9 cellular contexts compared by ENCODE assay signal in the genomic region with DNA sequence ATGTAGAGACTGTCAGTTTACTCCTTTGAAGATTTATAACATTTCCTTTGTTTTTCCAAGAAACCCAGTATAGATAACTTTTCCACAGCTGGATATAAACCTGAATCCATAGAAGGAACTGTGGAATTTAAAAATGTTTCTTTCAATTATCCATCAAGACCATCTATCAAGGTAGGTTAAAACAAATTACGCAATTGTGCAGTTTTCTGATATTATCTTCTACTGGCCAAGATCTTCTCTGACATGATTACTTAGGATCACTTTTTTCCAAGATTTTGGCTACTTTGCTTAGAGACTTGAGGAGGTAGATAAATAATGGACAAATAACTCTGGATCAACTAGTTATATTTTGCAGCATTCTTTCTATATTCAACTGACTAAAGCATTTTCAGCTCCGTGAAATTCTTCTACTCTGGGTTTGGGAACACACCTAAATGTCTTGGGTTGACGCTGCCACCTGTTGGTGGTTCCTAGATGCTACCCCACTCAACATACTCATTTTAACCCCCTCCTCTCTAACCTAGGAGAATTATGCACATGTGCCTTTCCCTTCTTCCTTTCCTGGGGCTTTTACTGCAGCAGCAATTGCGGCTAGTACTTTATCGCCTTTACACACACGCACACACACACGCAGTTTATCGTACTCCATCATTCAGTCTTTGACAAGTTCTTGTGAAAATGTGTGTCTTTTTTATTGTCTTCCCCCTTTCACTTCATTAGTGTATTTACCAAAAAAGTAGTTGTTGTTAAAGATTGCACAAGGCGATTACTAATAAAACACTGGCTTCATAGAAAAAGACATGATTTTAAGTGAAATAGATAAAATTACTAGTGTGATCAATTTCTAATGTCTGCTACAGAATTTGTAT. TPM values are rescaled to one million over a fixed set of nuclear protein-coding genes. Genes with fewer than 3 reads are reported as not detected.
A peak's percentile ranks its signal among the peaks of the same experiment; 100 is the strongest.
DNase-seq lines count a peak whose midpoint lies in the region; ATAC-seq and TF ChIP-seq lines count a peak whose summit lies in the region.
"Had no signal": no experiment of that assay in that cellular context is flagged by ENCODE, and none has a peak within 500 bp of the region (broad histone marks: within the 10 kb centered on the region; RNA-seq: fewer than 3 reads in every experiment).

No MANE protein-coding gene starts in this region.

- ATAC-seq in upper lobe of left lung (ENCODE audit: low FRiP score in 2 of 2), result no peak
- ATAC-seq: body of pancreas had no signal

- H2BK5ac ChIP-seq in mesenchymal stem cell (ENCODE audit: low read depth, low read length, poor library complexity, severe bottlenecking), result no peak overlapping the region

- no peak overlapping the region for H3K4ac ChIP-seq in mesenchymal stem cell (ENCODE audit: low read depth in 1 of 2, low read length in 2 of 2)

- H2AFZ ChIP-seq in mesenchymal stem cell (ENCODE audit: low read depth, low read length), result no peak overlapping the region

- no peaks in the 10 kb centered on the region for H3K9me3 ChIP-seq in mesenchymal stem cell (ENCODE audit: control insufficient read depth, low read length)
- H3K9me3 ChIP-seq in upper lobe of left lung, result no peaks in the 10 kb centered on the region
- H3K9me3 ChIP-seq: body of pancreas had no signal

- no peak overlapping the region for H3K23ac ChIP-seq in mesenchymal stem cell (ENCODE audit: low read length in 2 of 2)

- DNase-seq in SKM-1 treated with dmso at 0.1 percent for 144 hours (lab: John Stamatoyannopoulos, UW; ENCODE audit: unreplicated experiment) (peak; percentile 31), SKM-1 (lab: John Stamatoyannopoulos, UW; ENCODE audit: unreplicated experiment) (no peak), HT1080 (ENCODE audit: low read depth) (peak; percentile 38), SW480 (ENCODE audit: low spot score) (peak; percentile 52), mesenchymal stem cell (peak; percentile 10), GM03348 (ENCODE audit: low spot score) (no peak), upper lobe of left lung (no peak)
- no peak for DNase-seq in activated naive CD4-positive, alpha-beta T cell treated with anti-CD3 and anti-CD28 coated beads, Interleukin-2, amount 50 U/mL, for 16 hours

- H3K36me3 ChIP-seq in mesenchymal stem cell (ENCODE audit: control insufficient read depth in 1 of 2, insufficient read depth in 2 of 2, low read depth in 1 of 2, low read length in 2 of 2) (no peaks in the 10 kb centered on the region), upper lobe of left lung (no peaks in the 10 kb centered on the region)

- H3K4me3 ChIP-seq in mesenchymal stem cell (ENCODE audit: insufficient read depth in 1 of 2, low read depth in 1 of 2, low read length in 2 of 2) (peak overlapping the region in 1 of 2 experiments; percentile 44), upper lobe of left lung (no peak overlapping the region)
- H3K4me3 ChIP-seq: body of pancreas had no signal

- no peak overlapping the region for H4K91ac ChIP-seq in mesenchymal stem cell (ENCODE audit: low read length)

- H3K4me2 ChIP-seq in mesenchymal stem cell (ENCODE audit: low read length, poor library complexity, severe bottlenecking), result no peak overlapping the region

- no peaks in the 10 kb centered on the region for H3K79me1 ChIP-seq in mesenchymal stem cell (replicated peaks; ENCODE audit: low read length, poor library complexity, severe bottlenecking)

- no peak for TF ChIP-seq EP300 in upper lobe of left lung (IDR thresholded peaks at IDR 0.05)

- H3K4me1 ChIP-seq in mesenchymal stem cell (ENCODE audit: control insufficient read depth, insufficient read depth, low read depth, low read length) (no peaks in the 10 kb centered on the region), upper lobe of left lung (no peaks in the 10 kb centered on the region)
- H3K4me1 ChIP-seq: body of pancreas had no signal

- H3K18ac ChIP-seq in mesenchymal stem cell (ENCODE audit: low read depth in 1 of 2, low read length in 2 of 2), result no peak overlapping the region

- no peak for TF ChIP-seq CTCF in upper lobe of left lung (IDR thresholded peaks at IDR 0.05)

- H2BK120ac ChIP-seq in mesenchymal stem cell (ENCODE audit: low read depth, low read length), result no peak overlapping the region

- no peak overlapping the region for H3K14ac ChIP-seq in mesenchymal stem cell (ENCODE audit: low read length in 2 of 2)

- peak overlapping the region; percentile 77 for H3K9ac ChIP-seq in mesenchymal stem cell (ENCODE audit: low read length)

- H2BK15ac ChIP-seq in mesenchymal stem cell (ENCODE audit: low read depth, poor library complexity, severe bottlenecking), result no peak overlapping the region

- 7% methylated on average over 3 of the region's 9 CpGs for WGBS in mesenchymal stem cell
- 25% methylated on average over 9 of the region's 9 CpGs for WGBS in upper lobe of left lung, 2 donors

- H4K8ac ChIP-seq in mesenchymal stem cell (ENCODE audit: low read length), result no peak overlapping the region

- TF ChIP-seq POLR2A in upper lobe of left lung (IDR thresholded peaks at IDR 0.05), result no peak

- H3K27me3 ChIP-seq in mesenchymal stem cell (ENCODE audit: control insufficient read depth in 1 of 2, insufficient read depth in 1 of 2, low read length in 2 of 2) (peaks cover 0 to 8% of the 10 kb centered on the region in 2 experiments), upper lobe of left lung (no peaks in the 10 kb centered on the region)
- H3K27me3 ChIP-seq: body of pancreas had no signal

- no peak overlapping the region for H2BK12ac ChIP-seq in mesenchymal stem cell (ENCODE audit: low read length in 2 of 2)

- H3K27ac ChIP-seq in mesenchymal stem cell (ENCODE audit: low read length, poor library complexity, severe bottlenecking), result no peak overlapping the region
- no peak overlapping the region for H3K27ac ChIP-seq in upper lobe of left lung
- H3K27ac ChIP-seq: body of pancreas had no signal

- no peak overlapping the region for H2AK5ac ChIP-seq in mesenchymal stem cell (ENCODE audit: low read length, severe bottlenecking)

RNA-seq across cellular contexts. Expression of a gene that starts 32.7 kb away (rescaled TPM):
- total RNA-seq in HT1080 (2014; rRNA removed; shearing (Covaris generic)), result not detected in 2 replicates
- not detected in 2 replicates for polyA plus RNA-seq in HT1080 (2015; cell fraction: cytosol; rRNA removed)
- not detected in 2 replicates for polyA plus RNA-seq in HT1080 (2015; cell fraction: nucleus; rRNA removed)
- 0.07 TPM for polyA plus RNA-seq in mesenchymal stem cell (2013, experiment 1 of 2)
- 0.04 TPM for polyA plus RNA-seq in mesenchymal stem cell (2013, experiment 2 of 2)
- 10 to 100 TPM in 1 of 6 donors, under 1 TPM in 3, not detected in 2; 0.09 to 19.9 (median 0.26) TPM for total RNA-seq in upper lobe of left lung

Comparison
In these comparisons a context has a peak if more than half of its experiments do, and no peak if none do; other contexts are left out.
1. DNase-seq: peak in SKM-1 treated with dmso at 0.1 percent for 144 hours (single experiment), HT1080 (single experiment), SW480 (single experiment) and mesenchymal stem cell (single experiment); none in SKM-1 (single experiment), activated naive CD4-positive, alpha-beta T cell treated with anti-CD3 and anti-CD28 coated beads, Interleukin-2, amount 50 U/mL, for 16 hours (single experiment), GM03348 (single experiment) and upper lobe of left lung (0 of 2).